ENCODE assay signal across 21 cellular contexts in the genomic region with DNA sequence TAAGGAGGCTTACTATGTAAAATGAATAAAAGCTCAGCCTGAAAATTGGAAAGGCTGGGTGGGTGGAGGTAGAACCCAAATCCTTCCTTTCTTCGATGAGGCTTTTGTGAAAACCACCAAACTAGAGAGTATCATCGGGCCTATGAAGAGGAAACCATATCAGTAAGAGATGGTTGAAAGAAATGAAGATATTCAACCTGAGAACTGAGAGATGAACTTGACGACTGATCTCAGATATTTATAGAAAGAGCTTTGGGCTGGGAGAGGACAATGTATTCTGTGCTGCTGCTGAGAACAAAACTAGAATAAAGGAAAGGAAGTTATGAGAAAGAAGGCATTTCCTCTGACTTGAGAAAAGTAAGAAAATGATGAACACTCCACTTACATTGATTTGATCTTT.
DNase-seq lines count a peak whose midpoint lies in the region; ATAC-seq and TF ChIP-seq lines count a peak whose summit lies in the region.
"Had no signal": no experiment of that assay in that cellular context is flagged by ENCODE, and none has a peak within 500 bp of the region (broad histone marks: within the 10 kb centered on the region; RNA-seq: fewer than 3 reads in every experiment).

No MANE protein-coding gene starts in this region.

- peak; percentile 87 for ATAC-seq in GM18868 (IDR thresholded peaks at IDR 0.05; ENCODE audit: unreplicated experiment)
- peak; percentile 86 for ATAC-seq in HG02870 (IDR thresholded peaks at IDR 0.05; ENCODE audit: unreplicated experiment)
- ATAC-seq in activated B cell treated with CpG ODN at 0.5 μM for 24 hours (ENCODE audit: low read depth) = no peak
- ATAC-seq in heart right ventricle = no peak
- ATAC-seq in HG03108 (IDR thresholded peaks at IDR 0.05; ENCODE audit: unreplicated experiment) = no peak
- no peak for ATAC-seq in HG03097 (IDR thresholded peaks at IDR 0.05; ENCODE audit: low FRiP score, unreplicated experiment)
- ATAC-seq: HCT116 had no signal

- peak overlapping the region; percentile 39 for H3K27ac Mint-ChIP-seq in activated B cell treated with CpG ODN at 0.5 μM for 24 hours

- DNase-seq in GM10248 (ENCODE audit: extremely low spot score) (peak; percentile 11), activated B cell treated with CpG ODN at 0.5 μM for 24 hours (no peak), heart right ventricle (no peak), GDM1 (lab: John Stamatoyannopoulos, UW) (no peak)
- DNase-seq: DND-41; GF-D8; GM23248; NCI-H1417; NCI-H187 treated with DMSO at 0.1 percent for 48 hours; NCI-H2171; NCI-H446; NCI-H69; NK-92 treated with Interleukin-12 subunit alpha and Interleukin-12 subunit beta, amount 100 ng/mL, for 24 hours; SJCRH30; T-helper 2 cell had no signal

- H3K27me3 ChIP-seq in heart right ventricle = no peaks in the 10 kb centered on the region
- H3K27me3 ChIP-seq: BLaER1, SJCRH30 had no signal

- no peak overlapping the region for H3K27ac ChIP-seq in heart right ventricle
- H3K27ac ChIP-seq: BLaER1, GM23248, SJCRH30 had no signal

- intact Hi-C loops in activated B cell treated with CpG ODN at 0.5 μM for 24 hours (cut with micrococcal nuclease) = no loop called here
- intact Hi-C loops in heart right ventricle (cut with DNase I) = no loop called here

- H3K4me1 Mint-ChIP-seq in activated B cell treated with CpG ODN at 0.5 μM for 24 hours = peaks cover 22% of the 10 kb centered on the region

- no peak overlapping the region for H3K4me3 ChIP-seq in heart right ventricle
- H3K4me3 ChIP-seq: BLaER1, GM23248, SJCRH30 had no signal

- no peaks in the 10 kb centered on the region for H3K4me1 ChIP-seq in heart right ventricle
- H3K4me1 ChIP-seq: BLaER1, SJCRH30 had no signal

- H3K9me3 ChIP-seq in heart right ventricle = peaks cover 0 to 4% (median 0%) of the 10 kb centered on the region in 11 donors
- H3K9me3 ChIP-seq: BLaER1, SJCRH30 had no signal

- TF ChIP-seq CTCF in GM10248 (IDR thresholded peaks at IDR 0.05; ENCODE audit: control extremely low read depth, extremely low read depth, low read depth, missing control alignments) (no peak), activated B cell treated with CpG ODN at 0.5 μM for 24 hours (IDR thresholded peaks at IDR 0.05) (no peak), heart right ventricle (IDR thresholded peaks at IDR 0.05) (no peak)

- H3K36me3 ChIP-seq in heart right ventricle = no peaks in the 10 kb centered on the region
- H3K36me3 ChIP-seq: BLaER1, SJCRH30 had no signal

- H3K36me3 Mint-ChIP-seq in activated B cell treated with CpG ODN at 0.5 μM for 24 hours (ENCODE audit: low read depth) = no peaks in the 10 kb centered on the region

- CTCF ChIA-PET in GM10248 (lab: Yijun Ruan, JAX) (interaction anchor here (1.6 kb wide), 1 partner anchor 12 kb away, joined by 5 read pairs; no protein-coding TSS in a partner anchor), activated B cell treated with CpG ODN at 0.5 μM for 24 hours (lab: Charles Lee) (no interaction called here)

- no peak overlapping the region for H3K4me3 Mint-ChIP-seq in activated B cell treated with CpG ODN at 0.5 μM for 24 hours

- 62 to 66% methylated on average over 3 of the region's 3 CpGs for WGBS in heart right ventricle, 2 donors

- H3K27me3 Mint-ChIP-seq in activated B cell treated with CpG ODN at 0.5 μM for 24 hours = no peaks in the 10 kb centered on the region

- POLR2A ChIA-PET in GM10248 (lab: Yijun Ruan, JAX) = no interaction called here
- POLR2A ChIA-PET in activated B cell treated with CpG ODN at 0.5 μM for 24 hours (lab: Charles Lee) = no interaction called here

- no peaks in the 10 kb centered on the region for H3K9me3 Mint-ChIP-seq in activated B cell treated with CpG ODN at 0.5 μM for 24 hours

Comparison
In these comparisons a context has a peak if more than half of its experiments do, and no peak if none do; other contexts are left out.
1. ATAC-seq: peak in GM18868 (single experiment) and HG02870 (single experiment); none in activated B cell treated with CpG ODN at 0.5 μM for 24 hours (single experiment), heart right ventricle (0 of 8), HG03108 (single experiment) and HG03097 (single experiment).